In the genomic region with DNA sequence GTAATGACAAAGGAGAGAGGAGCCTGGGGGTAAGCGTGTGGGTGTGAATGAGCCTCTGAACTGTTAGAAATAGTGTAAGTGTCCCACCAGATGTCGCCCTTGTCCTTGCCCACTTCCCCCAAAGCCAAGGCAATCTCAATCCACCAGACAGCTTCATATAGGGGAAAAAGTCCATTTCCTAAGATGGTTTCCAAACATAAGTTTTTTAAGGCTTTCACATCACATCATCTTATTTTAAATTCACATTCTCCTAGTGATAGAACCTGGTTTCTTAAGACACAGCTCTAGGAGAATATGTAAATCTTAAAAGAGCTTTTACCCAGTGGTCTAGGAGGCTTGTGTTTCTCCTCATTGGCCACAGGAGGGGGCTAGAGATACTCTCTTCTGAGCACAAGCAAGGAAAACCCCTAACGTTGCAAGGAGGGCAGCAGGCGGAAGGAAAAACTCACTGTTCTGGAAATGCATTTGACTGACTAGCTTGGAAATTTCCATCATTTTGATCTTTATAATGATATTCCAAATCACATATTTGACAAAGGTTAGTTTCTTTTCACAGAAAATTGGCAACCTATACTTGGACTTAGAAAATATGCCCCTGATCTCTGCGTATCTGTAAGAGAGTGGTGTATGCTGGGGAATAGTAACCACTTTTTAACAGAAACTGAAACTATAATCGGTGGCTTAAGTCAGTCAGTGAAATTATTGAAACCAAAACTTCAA, we compare ENCODE assay signal across 8 cellular contexts. TPM values are rescaled to one million over a fixed set of nuclear protein-coding genes. Genes with fewer than 3 reads are reported as not detected.
DNase-seq lines count a peak whose midpoint lies in the region; ATAC-seq and FAIRE-seq lines count a peak whose summit lies in the region.

No MANE protein-coding gene starts in this region.

- H3K27me3 Mint-ChIP-seq in activated CD8-positive, alpha-beta T cell treated with anti-CD3 and anti-CD28 coated beads, Interleukin-2, amount 10 ng/mL, durations not matched to agents 7 days and 5 days (ENCODE audit: low read depth) = no peaks in the 10 kb centered on the region

- DNase-seq in COLO668 (lab: John Stamatoyannopoulos, UW; ENCODE audit: unreplicated experiment) (peak; percentile 70), NCI-H82 (lab: John Stamatoyannopoulos, UW) (peak; percentile 92)
- DNase-seq in activated CD8-positive, alpha-beta T cell treated with anti-CD3 and anti-CD28 coated beads, Interleukin-2, amount 10 ng/mL, durations not matched to agents 7 days and 5 days = peak; percentile 89
- peak; percentile 35 to 38 for DNase-seq in stimulated activated CD8-positive, alpha-beta memory T cell treated with anti-CD3 and anti-CD28 coated beads, Interleukin-7, amount 100 ng/mL, for 1 hour (ENCODE audit: low read depth in 2 of 2)

- H3K36me3 Mint-ChIP-seq in activated CD8-positive, alpha-beta T cell treated with anti-CD3 and anti-CD28 coated beads, Interleukin-2, amount 10 ng/mL, durations not matched to agents 7 days and 5 days (ENCODE audit: low read depth) = peaks cover 17% of the 10 kb centered on the region

- H3K4me1 Mint-ChIP-seq in activated CD8-positive, alpha-beta T cell treated with anti-CD3 and anti-CD28 coated beads, Interleukin-2, amount 10 ng/mL, durations not matched to agents 7 days and 5 days (ENCODE audit: low read depth) = peaks cover 15% of the 10 kb centered on the region

- peak overlapping the region; percentile 73 for H3K27ac Mint-ChIP-seq in activated CD8-positive, alpha-beta T cell treated with anti-CD3 and anti-CD28 coated beads, Interleukin-2, amount 10 ng/mL, durations not matched to agents 7 days and 5 days

- peaks cover 10% of the 10 kb centered on the region for H3K9me3 Mint-ChIP-seq in activated CD8-positive, alpha-beta T cell treated with anti-CD3 and anti-CD28 coated beads, Interleukin-2, amount 10 ng/mL, durations not matched to agents 7 days and 5 days (ENCODE audit: insufficient read depth)

- peak overlapping the region; percentile 54 for H3K9ac ChIP-seq in mucosa of stomach (ENCODE audit: low read length)

- no peaks in the 10 kb centered on the region for H3K4me1 ChIP-seq in mucosa of stomach (ENCODE audit: control insufficient read depth, insufficient read depth, low read length)

- H3K4me3 ChIP-seq in mucosa of stomach (ENCODE audit: low read length) = peak overlapping the region; percentile 65

- H3K4me3 Mint-ChIP-seq in activated CD8-positive, alpha-beta T cell treated with anti-CD3 and anti-CD28 coated beads, Interleukin-2, amount 10 ng/mL, durations not matched to agents 7 days and 5 days = peak overlapping the region; percentile 79

- no peaks in the 10 kb centered on the region for H3K9me3 ChIP-seq in mucosa of stomach (ENCODE audit: control insufficient read depth, low read length)

- no peaks in the 10 kb centered on the region for H3K36me3 ChIP-seq in mucosa of stomach (ENCODE audit: control insufficient read depth, insufficient read depth, low read length)

- ATAC-seq in GM19452 (IDR thresholded peaks at IDR 0.05; ENCODE audit: unreplicated experiment) (peak; percentile 90), HG03565 (IDR thresholded peaks at IDR 0.05; ENCODE audit: unreplicated experiment) (peak; percentile 71)
- peak; percentile 93 for ATAC-seq in activated CD8-positive, alpha-beta T cell treated with anti-CD3 and anti-CD28 coated beads, Interleukin-2, amount 10 ng/mL, durations not matched to agents 7 days and 5 days

- CTCF ChIA-PET in activated CD8-positive, alpha-beta T cell treated with anti-CD3 and anti-CD28 coated beads, Interleukin-2, amount 10 ng/mL, durations not matched to agents 7 days and 5 days (lab: Charles Lee) = interaction anchor here (0.5 to 6.0 kb wide), 102 partner anchors 9 to 748 kb away, joined by 3 to 304 read pairs (median 5); partner anchors contain the start of genes BCL10, C1orf52, MCOLN3 and SYDE2

- peak; percentile 86 for FAIRE-seq in endometrium (lab: Jason Lieb, UNC)

- no peaks in the 10 kb centered on the region for H3K27me3 ChIP-seq in mucosa of stomach (ENCODE audit: control insufficient read depth, insufficient read depth, low read length)

- POLR2A ChIA-PET in activated CD8-positive, alpha-beta T cell treated with anti-CD3 and anti-CD28 coated beads, Interleukin-2, amount 10 ng/mL, durations not matched to agents 7 days and 5 days (lab: Charles Lee) = interaction anchor here (0.6 to 1.3 kb wide), 10 partner anchors 14 to 331 kb away, joined by 3 to 12 read pairs (median 4); partner anchors contain the start of genes C1orf52 and SYDE2

RNA-seq across cellular contexts. Expression of gene LPAR3, which starts 51.9 kb away (rescaled TPM):
- under 1 TPM; 0.74 to 0.94 TPM for total RNA-seq in activated CD8-positive, alpha-beta T cell treated with anti-CD3 and anti-CD28 coated beads, Interleukin-2, amount 10 ng/mL, durations not matched to agents 7 days and 5 days

RNA-seq across cellular contexts. Expression of gene MCOLN2, which starts 52.0 kb away (rescaled TPM):
- total RNA-seq in activated CD8-positive, alpha-beta T cell treated with anti-CD3 and anti-CD28 coated beads, Interleukin-2, amount 10 ng/mL, durations not matched to agents 7 days and 5 days = 10 to 100 TPM; 11.4 to 12.9 TPM

Comparison
In these comparisons a context has a peak if more than half of its experiments do, and no peak if none do; other contexts are left out.
1. Peak in every context shown above with its lines: DNase-seq, ATAC-seq and H3K4me3 ChIP-seq.
2. DNase-seq: peak in every context shown above with its lines; median percentile 92 in NCI-H82; 89 in activated CD8-positive, alpha-beta T cell treated with anti-CD3 and anti-CD28 coated beads, Interleukin-2, amount 10 ng/mL, durations not matched to agents 7 days and 5 days; 70 in COLO668; 36 in stimulated activated CD8-positive, alpha-beta memory T cell treated with anti-CD3 and anti-CD28 coated beads, Interleukin-7, amount 100 ng/mL, for 1 hour.